18 cellular contexts compared by ENCODE assay signal in the genomic region with DNA sequence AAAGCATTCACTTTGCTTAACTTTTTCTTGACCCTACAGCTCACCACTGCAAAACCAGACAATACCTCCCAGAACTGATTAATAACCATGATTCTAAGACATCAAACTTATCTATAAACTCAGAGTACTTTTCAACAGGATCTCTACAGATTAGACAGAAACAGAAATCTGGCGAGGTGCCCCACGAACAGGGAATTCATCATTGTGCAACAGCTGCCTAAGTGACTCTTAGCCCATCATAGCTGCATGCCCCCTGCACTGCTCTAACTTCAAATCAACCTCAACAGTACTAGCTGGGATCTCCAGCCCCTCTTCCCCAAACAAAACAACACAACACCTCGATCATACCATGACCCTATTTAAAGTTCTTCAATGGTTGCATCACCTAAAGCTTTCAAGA.
"Had no signal": no experiment of that assay in that cellular context is flagged by ENCODE, and none has a peak within 500 bp of the region (broad histone marks: within the 10 kb centered on the region; RNA-seq: fewer than 3 reads in every experiment).

No MANE protein-coding gene starts in this region.

- H3K9me3 ChIP-seq: ascending aorta, breast epithelium, SK-N-SH, tibial artery had no signal

- H3K9ac ChIP-seq: parathyroid adenoma, SK-N-SH had no signal

- H3K27me3 Mint-ChIP-seq: activated naive CD4-positive, alpha-beta T cell treated with anti-CD3 and anti-CD28 coated beads, Interleukin-2, amount 50 U/mL, for 24 hours; activated T-cell treated with anti-CD3 and anti-CD28 coated beads, Interleukin-2, amount 50 U/mL, for 24 hours; naive B cell; T-cell had no signal

- H3K27me3 ChIP-seq: ascending aorta, breast epithelium, tibial artery had no signal

- ATAC-seq: stimulated activated effector memory CD8-positive, alpha-beta T cell treated with anti-CD3 and anti-CD28 coated beads, Interleukin-12 subunit alpha, Interleukin-12 subunit beta, amount 100 ng/mL, for 72 hours; T-cell had no signal

- H3K27ac ChIP-seq: breast epithelium, parathyroid adenoma, tibial artery had no signal

- H2AFZ ChIP-seq: parathyroid adenoma had no signal

- H3K79me2 ChIP-seq: parathyroid adenoma had no signal

- H3K4me2 ChIP-seq: SK-N-SH had no signal

- H3K4me1 ChIP-seq: breast epithelium, parathyroid adenoma had no signal

- H3K9me3 Mint-ChIP-seq: activated naive CD4-positive, alpha-beta T cell treated with anti-CD3 and anti-CD28 coated beads, Interleukin-2, amount 50 U/mL, for 24 hours; activated T-cell treated with anti-CD3 and anti-CD28 coated beads, Interleukin-2, amount 50 U/mL, for 24 hours; immature natural killer cell; naive B cell; stimulated activated effector memory CD8-positive, alpha-beta T cell treated with anti-CD3 and anti-CD28 coated beads, Interleukin-12 subunit alpha, Interleukin-12 subunit beta, amount 100 ng/mL, for 72 hours; T-cell had no signal

- DNase-seq: activated CD4-positive, alpha-beta T cell treated with anti-CD3 and anti-CD28 coated beads, Interleukin-2, amount 50 U/mL, for 48 hours; activated CD4-positive, CD25-positive, alpha-beta regulatory T cell treated with anti-CD3 and anti-CD28 coated beads, Interleukin-2, amount 50 U/mL, for 72 hours; activated effector memory CD4-positive, alpha-beta T cell treated with Interleukin-2 at 50 U/mL for 16 hours; activated T-cell treated with anti-CD3 and anti-CD28 coated beads, Interleukin-2, amount 50 U/mL, for 24 hours; cerebellar nuclear complex; foreskin melanocyte; head of caudate nucleus; immature natural killer cell; naive B cell; SK-N-SH; T-cell; tibial artery had no signal

- H3K4me3 ChIP-seq: ascending aorta, breast epithelium, tibial artery had no signal

- H3K27ac Mint-ChIP-seq: activated T-cell treated with anti-CD3 and anti-CD28 coated beads, Interleukin-2, amount 50 U/mL, for 24 hours had no signal

- FAIRE-seq: urothelium cell line had no signal

- H3K4me3 Mint-ChIP-seq: activated naive CD4-positive, alpha-beta T cell treated with anti-CD3 and anti-CD28 coated beads, Interleukin-2, amount 50 U/mL, for 24 hours; activated T-cell treated with anti-CD3 and anti-CD28 coated beads, Interleukin-2, amount 50 U/mL, for 24 hours; immature natural killer cell; naive B cell; stimulated activated effector memory CD8-positive, alpha-beta T cell treated with anti-CD3 and anti-CD28 coated beads, Interleukin-12 subunit alpha, Interleukin-12 subunit beta, amount 100 ng/mL, for 72 hours; T-cell had no signal
